1 cellular context compared by ENCODE assay signal in genomic region chr10:3672220-3672619, GRCh38.
TF ChIP-seq lines count a peak whose summit lies in the region.

No MANE protein-coding gene starts in this region.

TF ChIP-seq in GM23338, 12 proteins besides CTCF, POLR2A, EP300 and RAD21 (continued from another document):
- TF ChIP-seq REST (IDR thresholded peaks at IDR 0.05; ENCODE audit: unreplicated experiment): no peak
- no peak for TF ChIP-seq ZNF114 (CRISPR knock-in tag; IDR thresholded peaks at IDR 0.05)
- TF ChIP-seq EZH2 (IDR thresholded peaks at IDR 0.05; ENCODE audit: low read depth, unreplicated experiment): no peak
- TF ChIP-seq CREB1 (CRISPR knock-in tag; IDR thresholded peaks at IDR 0.05; ENCODE audit: low read depth): no peak
- no peak for TF ChIP-seq POLR2AphosphoS5 (IDR thresholded peaks at IDR 0.05; ENCODE audit: low read depth)
